ENCODE assay signal across 15 cellular contexts in genomic region chr9:34334337-34334824, GRCh38. TPM values are rescaled to one million over a fixed set of nuclear protein-coding genes. Genes with fewer than 3 reads are reported as not detected.
DNase-seq lines count a peak whose midpoint lies in the region; ATAC-seq and TF ChIP-seq lines count a peak whose summit lies in the region.
"Had no signal": no experiment of that assay in that cellular context is flagged by ENCODE, and none has a peak within 500 bp of the region (broad histone marks: within the 10 kb centered on the region; RNA-seq: fewer than 3 reads in every experiment).

No MANE protein-coding gene starts in this region.

- H3K36me3 ChIP-seq in HUES6 (ENCODE audit: control insufficient read depth, insufficient read depth, low read length) (peaks cover 11% of the 10 kb centered on the region), lower lobe of right lung (peaks cover 19% of the 10 kb centered on the region)

- intact Hi-C loops in lower lobe of right lung (cut with DNase I), result no loop called here

- no peak overlapping the region for H3K4me3 Mint-ChIP-seq in WTC11
- H3K4me3 Mint-ChIP-seq: activated CD4-positive, alpha-beta T cell treated with anti-CD3 and anti-CD28 coated beads, Interleukin-2, amount 10 ng/mL, durations not matched to agents 24 days and 14 days; activated T-helper 1 cell treated with anti-CD3 and anti-CD28 coated beads, Interleukin-12 subunit alpha, Interleukin-12 subunit beta, Interleukin-2, Interleukin-4 antibody, amounts not matched to agents 30 ng/mL and 10 ng/mL and 1 ng/mL, durations not matched to agents 14 hours and 24 hours and 36 hours; naive B cell; T-helper 17 cell had no signal

- peak overlapping the region; percentile 42 for H3K9ac ChIP-seq in HUES6 (ENCODE audit: low read length)

- H3K4me1 ChIP-seq in HUES6 (ENCODE audit: control insufficient read depth, insufficient read depth, low read length) (peaks cover 29% of the 10 kb centered on the region), lower lobe of right lung (peaks cover 7% of the 10 kb centered on the region)

- H3K9me3 ChIP-seq in HUES6 (ENCODE audit: control insufficient read depth, insufficient read depth, low read depth, low read length) (no peaks in the 10 kb centered on the region), lower lobe of right lung (no peaks in the 10 kb centered on the region)
- H3K9me3 ChIP-seq: Peyer's patch had no signal

- DNase-seq in WTC11 (ENCODE audit: low spot score) (peak; percentile 28), hypothalamus (lab: John Stamatoyannopoulos, UW) (peak in 34 of 51 donors; percentile 12 to 91 (median 56)), putamen (ENCODE audit: low spot score) (peak; percentile 94), SK-N-DZ (ENCODE audit: low spot score) (no peak), lower lobe of right lung (no peak), NCI-H1436 treated with DMSO at 0.1 percent for 48 hours (lab: John Stamatoyannopoulos, UW) (no peak)
- DNase-seq: activated CD4-positive, alpha-beta T cell treated with anti-CD3 and anti-CD28 coated beads, Interleukin-2, amount 10 ng/mL, durations not matched to agents 24 days and 14 days; COR-L47; HCEC 1CT; kidney glomerular epithelial cell; naive B cell; Peyer's patch; T-helper 17 cell had no signal

- H3K4me3 ChIP-seq in HUES6 (ENCODE audit: low read depth, low read length), result no peak overlapping the region; the same call in 1 of the 2 replicates
- H3K4me3 ChIP-seq in lower lobe of right lung, result no peak overlapping the region
- H3K4me3 ChIP-seq: Peyer's patch had no signal

- H3K27ac ChIP-seq in HUES6 (ENCODE audit: low read depth, low read length) (no peak overlapping the region; the same call in 1 of the 2 replicates), lower lobe of right lung (no peak overlapping the region)
- H3K27ac ChIP-seq: Peyer's patch had no signal

- TF ChIP-seq CTCF in WTC11 (IDR thresholded peaks at IDR 0.05) (no peak), lower lobe of right lung (IDR thresholded peaks at IDR 0.05) (no peak)

- H3K27me3 ChIP-seq in HUES6 (ENCODE audit: control insufficient read depth, insufficient read depth, low read length), result no peaks in the 10 kb centered on the region
- H3K27me3 ChIP-seq in lower lobe of right lung (ENCODE audit: low read depth), result no peaks in the 10 kb centered on the region
- H3K27me3 ChIP-seq: Peyer's patch had no signal

- no peaks in the 10 kb centered on the region for H3K36me3 Mint-ChIP-seq in WTC11
- H3K36me3 Mint-ChIP-seq: naive B cell had no signal

- H3K9me3 Mint-ChIP-seq in WTC11, result no peaks in the 10 kb centered on the region
- H3K9me3 Mint-ChIP-seq: activated CD4-positive, alpha-beta T cell treated with anti-CD3 and anti-CD28 coated beads, Interleukin-2, amount 10 ng/mL, durations not matched to agents 24 days and 14 days; activated T-helper 1 cell treated with anti-CD3 and anti-CD28 coated beads, Interleukin-12 subunit alpha, Interleukin-12 subunit beta, Interleukin-2, Interleukin-4 antibody, amounts not matched to agents 30 ng/mL and 10 ng/mL and 1 ng/mL, durations not matched to agents 14 hours and 24 hours and 36 hours; naive B cell had no signal

- peak; percentile 23 for ATAC-seq in WTC11
- no peak for ATAC-seq in lower lobe of right lung
- ATAC-seq: T-helper 17 cell had no signal

- H3K27ac Mint-ChIP-seq in WTC11, result peak overlapping the region; percentile 84
- H3K27ac Mint-ChIP-seq: activated CD4-positive, alpha-beta T cell treated with anti-CD3 and anti-CD28 coated beads, Interleukin-2, amount 10 ng/mL, durations not matched to agents 24 days and 14 days; activated T-helper 1 cell treated with anti-CD3 and anti-CD28 coated beads, Interleukin-12 subunit alpha, Interleukin-12 subunit beta, Interleukin-2, Interleukin-4 antibody, amounts not matched to agents 30 ng/mL and 10 ng/mL and 1 ng/mL, durations not matched to agents 14 hours and 24 hours and 36 hours; T-helper 17 cell had no signal

- POLR2A ChIA-PET in WTC11 (lab: Charles Lee), result interaction anchor here (1.0 to 1.6 kb wide), 3 partner anchors 40 to 45 kb away, joined by 3 to 4 read pairs (median 4); no protein-coding TSS in a partner anchor

- CTCF ChIA-PET in WTC11 (lab: Charles Lee), result interaction anchor here (0.5 to 7.0 kb wide), 13 partner anchors 9 to 270 kb away, joined by 3 to 168 read pairs (median 4); partner anchors contain the start of gene MYORG

- no peaks in the 10 kb centered on the region for H3K27me3 Mint-ChIP-seq in WTC11 (ENCODE audit: low read depth)
- H3K27me3 Mint-ChIP-seq: activated CD4-positive, alpha-beta T cell treated with anti-CD3 and anti-CD28 coated beads, Interleukin-2, amount 10 ng/mL, durations not matched to agents 24 days and 14 days; naive B cell; T-helper 17 cell had no signal

- H3K4me1 Mint-ChIP-seq in WTC11, result peaks cover 46% of the 10 kb centered on the region

TF ChIP-seq in WTC11, 78 proteins besides CTCF, POLR2A, EP300 and RAD21:
- TF ChIP-seq FOXP4 (CRISPR knock-in tag; IDR thresholded peaks at IDR 0.05) (peak; percentile 44; the same call in 1 of the 2 replicates), CDX4 (CRISPR knock-in tag; IDR thresholded peaks at IDR 0.05; ENCODE audit: borderline replicate concordance) (no peak), NR2C2 (CRISPR knock-in tag; IDR thresholded peaks at IDR 0.05) (no peak)
TF ChIP-seq in WTC11: peak in this region for 1.

RNA-seq across cellular contexts. Expression of gene NUDT2, which starts 5.0 kb away (rescaled TPM):
- 17.3 to 18.3 TPM (median 17.8 TPM) in 3 replicates for total RNA-seq in WTC11 (2021)
- 43.6 and 54.8 TPM in 2 replicates for polyA plus RNA-seq in SK-N-DZ (2014; cell fraction: cytosol; rRNA removed)
- 22.1 and 28.3 TPM in 2 replicates for polyA plus RNA-seq in SK-N-DZ (2014; cell fraction: nucleus; rRNA removed)
- 13.5 TPM for total RNA-seq in lower lobe of right lung

RNA-seq across cellular contexts. Expression of gene KIF24, which starts 5.3 kb away (rescaled TPM):
- total RNA-seq in WTC11 (2021) (3.8 to 4.5 TPM (median 4.3 TPM) in 3 replicates), lower lobe of right lung (1.4 TPM)
- 5.3 and 7.5 TPM in 2 replicates for polyA plus RNA-seq in SK-N-DZ (2014; cell fraction: cytosol; rRNA removed)
- 7.3 and 11.7 TPM in 2 replicates for polyA plus RNA-seq in SK-N-DZ (2014; cell fraction: nucleus; rRNA removed)

RNA-seq across cellular contexts. Expression of gene MYORG, which starts 42.3 kb away (rescaled TPM):
- 9.3 to 18.9 TPM (median 9.7 TPM) in 3 replicates for total RNA-seq in WTC11 (2021)
- 0.78 and 0.91 TPM in 2 replicates for polyA plus RNA-seq in SK-N-DZ (2014; cell fraction: cytosol; rRNA removed)
- polyA plus RNA-seq in SK-N-DZ (2014; cell fraction: nucleus; rRNA removed), result 0.31 and 1.0 TPM in 2 replicates
- 4.8 TPM for total RNA-seq in lower lobe of right lung

Comparison
In these comparisons a context has a peak if more than half of its experiments do, and no peak if none do; other contexts are left out.
1. DNase-seq: peak in WTC11 (single experiment), hypothalamus (34 of 51) and putamen (single experiment); none in SK-N-DZ (single experiment), lower lobe of right lung (single experiment) and NCI-H1436 treated with DMSO at 0.1 percent for 48 hours (single experiment).